Comparison of ENCODE assay signal across 1 cellular context in genomic region chr11:60951611-60951908, GRCh38.
TF ChIP-seq lines count a peak whose summit lies in the region.

No MANE protein-coding gene starts in this region.

TF ChIP-seq in endothelial cell of umbilical vein, 7 proteins besides CTCF, POLR2A, EP300 and RAD21:
- TF ChIP-seq, protein P1, sequence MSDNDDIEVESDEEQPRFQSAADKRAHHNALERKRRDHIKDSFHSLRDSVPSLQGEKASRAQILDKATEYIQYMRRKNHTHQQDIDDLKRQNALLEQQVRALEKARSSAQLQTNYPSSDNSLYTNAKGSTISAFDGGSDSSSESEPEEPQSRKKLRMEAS (IDR thresholded peaks at IDR 0.05; ENCODE audit: insufficient read depth, insufficient read length) = no peak
- no peak for TF ChIP-seq JUN (IDR thresholded peaks at IDR 0.05; ENCODE audit: borderline replicate concordance, insufficient read depth, insufficient read length, low read depth)
- TF ChIP-seq GATA2 (IDR thresholded peaks at IDR 0.05; ENCODE audit: insufficient read depth, insufficient read length, low read depth, low read length) = no peak
- TF ChIP-seq POLR2AphosphoS5 (IDR thresholded peaks at IDR 0.05; ENCODE audit: insufficient read depth, low read depth, low read length) = no peak
- no peak for TF ChIP-seq MYC (IDR thresholded peaks at IDR 0.05; ENCODE audit: low read depth, low read length)
- TF ChIP-seq FOS (IDR thresholded peaks at IDR 0.05; ENCODE audit: borderline replicate concordance, insufficient read depth, low read length) = no peak
- TF ChIP-seq EZH2 (IDR thresholded peaks at IDR 0.05; ENCODE audit: borderline replicate concordance, low read depth, low read length, severe bottlenecking) = no peak
